1 cellular context compared by ENCODE assay signal in the genomic region with DNA sequence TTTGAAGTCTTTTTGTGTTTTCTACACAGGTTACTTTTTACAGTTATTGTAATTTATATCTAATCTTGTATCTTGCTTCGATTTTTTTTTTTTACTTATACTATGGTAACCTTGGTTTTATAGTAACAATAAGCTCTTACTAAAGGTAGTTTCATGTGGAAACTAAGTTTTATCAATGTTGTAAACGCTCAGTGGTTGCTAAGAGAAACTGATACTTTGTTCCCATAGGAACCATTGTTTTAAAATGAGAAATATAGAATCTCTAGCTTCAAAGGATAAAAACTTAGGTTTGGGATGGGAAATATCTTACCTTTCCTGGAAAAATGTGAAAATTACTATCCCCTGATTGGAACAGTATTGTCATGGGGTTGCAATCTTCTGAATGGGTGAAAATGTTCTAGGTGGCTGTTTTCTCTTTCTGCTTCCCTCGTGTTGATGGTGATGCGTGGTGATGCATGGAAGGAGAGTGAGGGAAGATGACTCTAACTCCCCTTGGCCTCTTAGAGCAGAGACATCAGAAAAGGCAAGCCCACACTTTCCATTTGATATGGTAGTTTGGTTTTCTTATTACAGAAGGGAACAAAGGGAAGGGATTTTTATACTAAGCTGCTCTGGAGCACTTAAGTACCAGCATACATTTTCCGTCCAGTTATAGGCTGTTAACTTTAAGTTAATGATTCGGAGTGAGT.
TF ChIP-seq lines count a peak whose summit lies in the region.

No MANE protein-coding gene starts in this region.

TF ChIP-seq in K562, 482 proteins besides CTCF, POLR2A, EP300 and RAD21:
- TF ChIP-seq TBP (optimal IDR thresholded peaks at IDR 0.05; ENCODE audit: low read depth, low read length) (no peak), ZNF407 (IDR thresholded peaks at IDR 0.05; ENCODE audit: low read depth) (no peak), ATF1 (CRISPR knock-in tag; IDR thresholded peaks at IDR 0.05) (no peak), ATF1 (tag; IDR thresholded peaks at IDR 0.05) (no peak), ZNF282 (CRISPR knock-in tag; IDR thresholded peaks at IDR 0.05) (no peak), RFX1 (IDR thresholded peaks at IDR 0.05) (peak; percentile 50), IFI16 (CRISPR knock-in tag; IDR thresholded peaks at IDR 0.05) (no peak), HNRNPL (IDR thresholded peaks at IDR 0.05; ENCODE audit: low read depth, low read length) (no peak)
